ENCODE assay signal across 9 cellular contexts in the genomic region with DNA sequence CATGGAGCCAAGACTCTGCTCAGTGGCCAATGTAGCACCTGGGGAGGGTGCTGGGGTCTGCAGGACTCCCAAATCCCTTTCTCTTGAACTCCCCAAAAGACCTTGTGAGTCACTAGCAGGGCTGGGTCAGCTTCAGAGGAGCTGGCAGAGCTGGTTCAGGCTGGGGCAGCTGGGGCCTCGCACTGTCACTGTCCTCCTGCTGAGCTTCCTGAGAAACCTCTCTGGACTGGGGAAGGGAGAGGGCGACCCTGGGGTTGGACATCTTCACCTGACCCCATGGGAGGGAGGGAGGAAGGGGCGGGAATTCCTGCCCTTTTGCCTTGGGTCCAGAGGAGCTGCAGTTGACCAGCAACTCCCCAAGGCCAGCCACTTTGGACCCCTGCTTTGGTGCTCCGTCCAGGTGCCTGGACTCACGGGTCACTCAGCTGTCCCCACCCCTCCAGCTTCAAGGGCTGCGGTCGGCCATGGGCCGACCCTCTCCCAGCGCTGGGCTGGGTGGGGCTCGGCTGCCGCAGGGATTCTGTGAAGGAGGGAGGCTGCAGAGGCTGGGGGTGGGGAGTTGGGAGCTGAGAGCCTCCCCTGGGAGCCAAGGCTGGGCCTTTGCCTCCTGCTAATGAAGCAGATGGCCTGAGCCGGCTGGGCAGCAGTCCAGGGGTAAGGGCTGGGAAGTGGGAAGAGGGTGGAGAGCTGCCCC. TPM values are rescaled to one million over a fixed set of nuclear protein-coding genes. Genes with fewer than 3 reads are reported as not detected.
A peak's percentile ranks its signal among the peaks of the same experiment; 100 is the strongest.
DNase-seq lines count a peak whose midpoint lies in the region; ATAC-seq and TF ChIP-seq lines count a peak whose summit lies in the region.
"Had no signal": no experiment of that assay in that cellular context is flagged by ENCODE, and none has a peak within 500 bp of the region (broad histone marks: within the 10 kb centered on the region; RNA-seq: fewer than 3 reads in every experiment).

No MANE protein-coding gene starts in this region.

- peak overlapping the region in 1 of 2 experiments; percentile 37 for H3K14ac ChIP-seq in mesenchymal stem cell (ENCODE audit: low read length in 2 of 2)

- POLR2A ChIA-PET in CD8-positive, alpha-beta T cell (lab: Charles Lee), result interaction anchor here (1.3 to 7.1 kb wide), 4 partner anchors 10 to 86 kb away, joined by 3 to 124 read pairs (median 52); partner anchors contain the start of genes FMNL1, HEXIM2 and MAP3K14

- no peak for DNase-seq in CD8-positive, alpha-beta T cell
- DNase-seq in mesenchymal stem cell (peak; percentile 38), NCI-H1417 treated with DMSO at 0.1 percent for 48 hours (lab: John Stamatoyannopoulos, UW) (no peak), COLO668 (lab: John Stamatoyannopoulos, UW; ENCODE audit: unreplicated experiment) (no peak), NCI-H128 (lab: John Stamatoyannopoulos, UW; ENCODE audit: unreplicated experiment) (no peak)
- DNase-seq in stimulated activated CD4-positive, alpha-beta T cell treated with anti-CD3 and anti-CD28 coated beads, Interleukin-2, amount 100 ng/mL, for 48 hours, result no peak

- no peak overlapping the region for H3K4me3 ChIP-seq in CD8-positive, alpha-beta T cell (ENCODE audit: low read depth, low read length)
- H3K4me3 ChIP-seq in Loucy (ENCODE audit: low read length, poor library complexity, severe bottlenecking) (no peak overlapping the region), mesenchymal stem cell (ENCODE audit: insufficient read depth in 1 of 2, low read depth in 1 of 2, low read length in 2 of 2) (peak overlapping the region in 1 of 2 experiments; percentile 34)

- no peak overlapping the region for H3K4me3 Mint-ChIP-seq in CD8-positive, alpha-beta T cell
- peak overlapping the region; percentile 91 for H3K4me3 Mint-ChIP-seq in activated naive CD8-positive, alpha-beta T cell
- H3K4me3 Mint-ChIP-seq: mesothelial cell of epicardium had no signal

- no peaks in the 10 kb centered on the region for H3K27me3 ChIP-seq in CD8-positive, alpha-beta T cell (ENCODE audit: insufficient read depth, low read length)
- H3K27me3 ChIP-seq in Loucy (ENCODE audit: insufficient read depth, low read length, poor library complexity, severe bottlenecking) (no peaks in the 10 kb centered on the region), mesenchymal stem cell (ENCODE audit: control insufficient read depth in 1 of 2, insufficient read depth in 1 of 2, low read length in 2 of 2) (peaks cover 0 to 2% of the 10 kb centered on the region in 2 experiments)

- H3K9me2 ChIP-seq in Loucy (replicated peaks; ENCODE audit: low read depth, low read length), result no peaks in the 10 kb centered on the region

- peak overlapping the region; percentile 100 for H3K27ac Mint-ChIP-seq in CD8-positive, alpha-beta T cell
- H3K27ac Mint-ChIP-seq in activated naive CD8-positive, alpha-beta T cell, result peak overlapping the region; percentile 99
- H3K27ac Mint-ChIP-seq: mesothelial cell of epicardium had no signal

- ATAC-seq in CD8-positive, alpha-beta T cell, result no peak

- H4K91ac ChIP-seq in mesenchymal stem cell (ENCODE audit: low read length), result no peak overlapping the region

- H3K79me2 ChIP-seq in Loucy (ENCODE audit: insufficient read depth, low read length), result peaks cover 83% of the 10 kb centered on the region

- no peak overlapping the region for H2AK5ac ChIP-seq in mesenchymal stem cell (ENCODE audit: low read length, severe bottlenecking)

- 57% methylated on average over 12 of the region's 12 CpGs for WGBS in mesenchymal stem cell

- peaks cover 5% of the 10 kb centered on the region for H3K36me3 ChIP-seq in CD8-positive, alpha-beta T cell (ENCODE audit: insufficient read depth, low read length)
- peaks cover 36% of the 10 kb centered on the region; the same call in 1 of the 2 replicates for H3K36me3 ChIP-seq in Loucy (ENCODE audit: insufficient read depth, low read length)
- no peaks in the 10 kb centered on the region for H3K36me3 ChIP-seq in mesenchymal stem cell (ENCODE audit: control insufficient read depth in 1 of 2, insufficient read depth in 2 of 2, low read depth in 1 of 2, low read length in 2 of 2)

- H2BK12ac ChIP-seq in mesenchymal stem cell (ENCODE audit: low read length in 2 of 2), result no peak overlapping the region

- no peak for TF ChIP-seq CTCF in CD8-positive, alpha-beta T cell (IDR thresholded peaks at IDR 0.05)
- TF ChIP-seq CTCF in Loucy (conservative IDR thresholded peaks at IDR 0.05; ENCODE audit: low read length), result no peak

- H3K9me3 ChIP-seq in CD8-positive, alpha-beta T cell (ENCODE audit: low read length), result no peaks in the 10 kb centered on the region
- H3K9me3 ChIP-seq in Loucy (ENCODE audit: insufficient read depth, low read depth, low read length) (no peaks in the 10 kb centered on the region), mesenchymal stem cell (ENCODE audit: control insufficient read depth, low read length) (no peaks in the 10 kb centered on the region)

- H3K79me1 ChIP-seq in mesenchymal stem cell (replicated peaks; ENCODE audit: low read length, poor library complexity, severe bottlenecking), result no peaks in the 10 kb centered on the region

- H3K9me3 Mint-ChIP-seq in CD8-positive, alpha-beta T cell, result no peaks in the 10 kb centered on the region
- no peaks in the 10 kb centered on the region for H3K9me3 Mint-ChIP-seq in activated naive CD8-positive, alpha-beta T cell (ENCODE audit: low read depth)
- H3K9me3 Mint-ChIP-seq: mesothelial cell of epicardium had no signal

- H3K23ac ChIP-seq in mesenchymal stem cell (ENCODE audit: low read length in 2 of 2), result no peak overlapping the region

- no peaks in the 10 kb centered on the region for H3K27me3 Mint-ChIP-seq in CD8-positive, alpha-beta T cell (ENCODE audit: low read depth)
- H3K27me3 Mint-ChIP-seq in activated naive CD8-positive, alpha-beta T cell, result no peaks in the 10 kb centered on the region

- peak overlapping the region; percentile 97 for H3K27ac ChIP-seq in CD8-positive, alpha-beta T cell (ENCODE audit: low read depth, low read length)
- no peak overlapping the region for H3K27ac ChIP-seq in mesenchymal stem cell (ENCODE audit: low read length, poor library complexity, severe bottlenecking)

- H4K20me1 ChIP-seq in Loucy (ENCODE audit: insufficient read depth, low read length, poor library complexity, severe bottlenecking), result peaks cover 61% of the 10 kb centered on the region

- H3K36me3 Mint-ChIP-seq in CD8-positive, alpha-beta T cell, result peaks cover 45% of the 10 kb centered on the region
- no peaks in the 10 kb centered on the region for H3K36me3 Mint-ChIP-seq in activated naive CD8-positive, alpha-beta T cell
- H3K36me3 Mint-ChIP-seq: mesothelial cell of epicardium had no signal

- H3F3A ChIP-seq in Loucy (ENCODE audit: low read depth), result no peaks in the 10 kb centered on the region

- H2AFZ ChIP-seq in Loucy (ENCODE audit: low read length) (no peak overlapping the region), mesenchymal stem cell (ENCODE audit: low read depth, low read length) (no peak overlapping the region)

- H3K4me1 ChIP-seq in CD8-positive, alpha-beta T cell (ENCODE audit: insufficient read depth, low read length), result peaks cover 89% of the 10 kb centered on the region
- H3K4me1 ChIP-seq in Loucy (ENCODE audit: insufficient read depth, low read length, poor library complexity, severe bottlenecking) (peaks cover 53% of the 10 kb centered on the region), mesenchymal stem cell (ENCODE audit: control insufficient read depth, insufficient read depth, low read depth, low read length) (peaks cover 37% of the 10 kb centered on the region)

- no peak overlapping the region for H2BK5ac ChIP-seq in mesenchymal stem cell (ENCODE audit: low read depth, low read length, poor library complexity, severe bottlenecking)

- CTCF ChIA-PET in CD8-positive, alpha-beta T cell (lab: Charles Lee), result interaction anchor here (0.8 to 36.1 kb wide), 14 partner anchors 6 to 162 kb away, joined by 3 to 1097 read pairs (median 6); partner anchors contain the start of genes ACBD4 and FMNL1

- H3K4me2 ChIP-seq in Loucy (ENCODE audit: low read depth, low read length, poor library complexity, severe bottlenecking), result peak overlapping the region; percentile 87
- no peak overlapping the region for H3K4me2 ChIP-seq in mesenchymal stem cell (ENCODE audit: low read length, poor library complexity, severe bottlenecking)

- H3K9ac ChIP-seq in Loucy (ENCODE audit: low read depth, low read length, poor library complexity, severe bottlenecking), result no peak overlapping the region
- peak overlapping the region; percentile 45 for H3K9ac ChIP-seq in mesenchymal stem cell (ENCODE audit: low read length)

- H2BK15ac ChIP-seq in mesenchymal stem cell (ENCODE audit: low read depth, poor library complexity, severe bottlenecking), result peak overlapping the region; percentile 82

- H4K8ac ChIP-seq in mesenchymal stem cell (ENCODE audit: low read length), result no peak overlapping the region

- no peak overlapping the region for H3K18ac ChIP-seq in mesenchymal stem cell (ENCODE audit: low read depth in 1 of 2, low read length in 2 of 2)

- intact Hi-C loops in CD8-positive, alpha-beta T cell (cut with DNase I, micrococcal nuclease), result no loop called here

- peaks cover 88% of the 10 kb centered on the region for H3K4me1 Mint-ChIP-seq in CD8-positive, alpha-beta T cell (ENCODE audit: low read depth)
- peaks cover 90% of the 10 kb centered on the region for H3K4me1 Mint-ChIP-seq in activated naive CD8-positive, alpha-beta T cell (ENCODE audit: low read depth)

- H2BK120ac ChIP-seq in mesenchymal stem cell (ENCODE audit: low read depth, low read length), result no peak overlapping the region

- H3K4ac ChIP-seq in mesenchymal stem cell (ENCODE audit: low read depth in 1 of 2, low read length in 2 of 2), result no peak overlapping the region

RNA-seq across cellular contexts. Expression of gene FMNL1, which starts 9.2 kb away (rescaled TPM):
- 100 to 1,000 TPM; 527 to 558 TPM for total RNA-seq in CD8-positive, alpha-beta T cell
- 0.97 TPM for polyA plus RNA-seq in mesenchymal stem cell (2013, experiment 1 of 2)
- polyA plus RNA-seq in mesenchymal stem cell (2013, experiment 2 of 2), result 0.99 TPM

RNA-seq across cellular contexts. Expression of gene SPATA32, which starts 31.0 kb away (rescaled TPM):
- total RNA-seq in CD8-positive, alpha-beta T cell, result under 1 TPM in 1 of 2 experiments, not detected in 1; 0.22 TPM
- not detected for polyA plus RNA-seq in mesenchymal stem cell (2013, experiment 1 of 2)
- polyA plus RNA-seq in mesenchymal stem cell (2013, experiment 2 of 2), result not detected
- total RNA-seq: mesothelial cell of epicardium had no signal
